Comparison of ENCODE assay signal across 1 cellular context in genomic region chr9:117547321-117547720, GRCh38.
TF ChIP-seq lines count a peak whose summit lies in the region.

No MANE protein-coding gene starts in this region.

TF ChIP-seq in WTC11, 78 proteins besides CTCF, POLR2A, EP300 and RAD21 (continued from another document):
- no peak for TF ChIP-seq PRDM15 (CRISPR knock-in tag; IDR thresholded peaks at IDR 0.05)
- TF ChIP-seq ARID4B (CRISPR knock-in tag; IDR thresholded peaks at IDR 0.05; ENCODE audit: borderline replicate concordance): no peak
- TF ChIP-seq ATF6 (CRISPR knock-in tag; IDR thresholded peaks at IDR 0.05): no peak
